Comparison of ENCODE assay signal across 2 cellular contexts in the genomic region with DNA sequence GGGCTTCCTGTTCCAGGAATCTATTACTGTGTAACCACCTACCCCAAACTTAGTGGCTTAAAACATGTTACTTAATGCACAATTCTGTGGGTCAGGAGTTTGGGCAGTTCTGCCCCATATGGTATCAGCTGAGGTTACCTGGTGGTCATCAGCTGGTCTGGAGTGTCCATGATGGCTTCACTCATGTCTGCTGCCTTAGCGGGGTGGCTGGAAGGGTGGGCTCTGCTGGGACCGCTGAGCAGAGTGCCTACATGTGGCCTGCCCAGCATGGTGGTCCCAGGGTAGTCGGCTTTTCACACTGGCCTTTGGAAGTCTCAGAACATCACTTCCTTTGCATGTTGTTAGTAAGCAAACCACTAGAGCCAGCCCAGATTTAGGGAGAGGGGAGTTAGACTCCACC.
TF ChIP-seq lines count a peak whose summit lies in the region.

No MANE protein-coding gene starts in this region.

TF ChIP-seq in endothelial cell of umbilical vein, 7 proteins besides CTCF, POLR2A, EP300 and RAD21:
- TF ChIP-seq, protein P1, sequence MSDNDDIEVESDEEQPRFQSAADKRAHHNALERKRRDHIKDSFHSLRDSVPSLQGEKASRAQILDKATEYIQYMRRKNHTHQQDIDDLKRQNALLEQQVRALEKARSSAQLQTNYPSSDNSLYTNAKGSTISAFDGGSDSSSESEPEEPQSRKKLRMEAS (IDR thresholded peaks at IDR 0.05; ENCODE audit: insufficient read depth, insufficient read length) = no peak
- TF ChIP-seq EZH2 (IDR thresholded peaks at IDR 0.05; ENCODE audit: borderline replicate concordance, low read depth, low read length, severe bottlenecking) = no peak
- TF ChIP-seq JUN (IDR thresholded peaks at IDR 0.05; ENCODE audit: borderline replicate concordance, insufficient read depth, insufficient read length, low read depth) = no peak
- TF ChIP-seq MYC (IDR thresholded peaks at IDR 0.05; ENCODE audit: low read depth, low read length) = no peak
- TF ChIP-seq POLR2AphosphoS5 (IDR thresholded peaks at IDR 0.05; ENCODE audit: insufficient read depth, low read depth, low read length) = no peak
- TF ChIP-seq GATA2 (IDR thresholded peaks at IDR 0.05; ENCODE audit: insufficient read depth, insufficient read length, low read depth, low read length) = no peak
- no peak for TF ChIP-seq FOS (IDR thresholded peaks at IDR 0.05; ENCODE audit: borderline replicate concordance, insufficient read depth, low read length)
TF ChIP-seq in endothelial cell of umbilical vein: peak in this region for 0.

TF ChIP-seq in WTC11, 78 proteins besides CTCF, POLR2A, EP300 and RAD21:
- TF ChIP-seq, protein P2, sequence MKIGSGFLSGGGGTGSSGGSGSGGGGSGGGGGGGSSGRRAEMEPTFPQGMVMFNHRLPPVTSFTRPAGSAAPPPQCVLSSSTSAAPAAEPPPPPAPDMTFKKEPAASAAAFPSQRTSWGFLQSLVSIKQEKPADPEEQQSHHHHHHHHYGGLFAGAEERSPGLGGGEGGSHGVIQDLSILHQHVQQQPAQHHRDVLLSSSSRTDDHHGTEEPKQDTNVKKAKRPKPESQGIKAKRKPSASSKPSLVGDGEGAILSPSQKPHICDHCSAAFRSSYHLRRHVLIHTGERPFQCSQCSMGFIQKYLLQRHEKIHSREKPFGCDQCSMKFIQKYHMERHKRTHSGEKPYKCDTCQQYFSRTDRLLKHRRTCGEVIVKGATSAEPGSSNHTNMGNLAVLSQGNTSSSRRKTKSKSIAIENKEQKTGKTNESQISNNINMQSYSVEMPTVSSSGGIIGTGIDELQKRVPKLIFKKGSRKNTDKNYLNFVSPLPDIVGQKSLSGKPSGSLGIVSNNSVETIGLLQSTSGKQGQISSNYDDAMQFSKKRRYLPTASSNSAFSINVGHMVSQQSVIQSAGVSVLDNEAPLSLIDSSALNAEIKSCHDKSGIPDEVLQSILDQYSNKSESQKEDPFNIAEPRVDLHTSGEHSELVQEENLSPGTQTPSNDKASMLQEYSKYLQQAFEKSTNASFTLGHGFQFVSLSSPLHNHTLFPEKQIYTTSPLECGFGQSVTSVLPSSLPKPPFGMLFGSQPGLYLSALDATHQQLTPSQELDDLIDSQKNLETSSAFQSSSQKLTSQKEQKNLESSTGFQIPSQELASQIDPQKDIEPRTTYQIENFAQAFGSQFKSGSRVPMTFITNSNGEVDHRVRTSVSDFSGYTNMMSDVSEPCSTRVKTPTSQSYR (CRISPR knock-in tag; IDR thresholded peaks at IDR 0.05) = no peak
- TF ChIP-seq ESRRA (CRISPR knock-in tag; IDR thresholded peaks at IDR 0.05; ENCODE audit: borderline replicate concordance) (no peak), IRF2 (CRISPR knock-in tag; IDR thresholded peaks at IDR 0.05; ENCODE audit: borderline replicate concordance, low read depth) (no peak)
- TF ChIP-seq, protein P3, sequence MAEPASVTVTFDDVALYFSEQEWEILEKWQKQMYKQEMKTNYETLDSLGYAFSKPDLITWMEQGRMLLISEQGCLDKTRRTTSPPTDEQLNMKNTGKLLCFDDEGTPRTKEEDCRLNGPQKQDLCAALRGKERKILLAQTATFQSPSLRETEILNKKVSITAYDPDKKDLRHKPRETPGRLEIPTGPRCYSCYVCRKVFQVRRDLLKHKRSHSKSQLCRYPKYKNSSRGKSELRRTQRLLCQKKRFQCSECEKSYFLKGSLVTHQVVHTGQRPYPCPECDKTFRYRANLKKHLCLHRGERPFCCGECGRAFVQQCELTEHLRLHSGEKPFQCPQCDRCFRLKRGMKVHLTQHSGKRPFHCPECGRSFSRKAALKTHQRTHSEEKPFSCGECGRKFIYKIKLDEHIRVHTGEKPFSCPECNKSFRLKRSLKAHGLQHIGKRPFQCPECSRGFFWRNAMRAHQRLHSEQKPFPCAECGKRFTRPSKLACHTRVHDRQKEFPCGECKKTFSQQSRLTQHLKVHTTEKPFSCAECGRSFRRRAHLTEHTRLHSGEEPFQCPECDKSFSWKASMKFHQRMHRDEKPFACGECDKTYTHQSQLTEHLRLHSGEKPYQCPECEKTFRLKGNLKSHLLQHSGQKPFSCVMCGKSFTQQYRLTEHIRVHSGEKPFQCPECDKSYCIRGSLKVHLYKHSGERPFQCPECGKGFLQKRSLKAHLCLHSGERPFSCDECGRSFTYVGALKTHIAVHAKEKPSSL (CRISPR knock-in tag; conservative IDR thresholded peaks at IDR 0.05) = no peak
- TF ChIP-seq, protein P4, sequence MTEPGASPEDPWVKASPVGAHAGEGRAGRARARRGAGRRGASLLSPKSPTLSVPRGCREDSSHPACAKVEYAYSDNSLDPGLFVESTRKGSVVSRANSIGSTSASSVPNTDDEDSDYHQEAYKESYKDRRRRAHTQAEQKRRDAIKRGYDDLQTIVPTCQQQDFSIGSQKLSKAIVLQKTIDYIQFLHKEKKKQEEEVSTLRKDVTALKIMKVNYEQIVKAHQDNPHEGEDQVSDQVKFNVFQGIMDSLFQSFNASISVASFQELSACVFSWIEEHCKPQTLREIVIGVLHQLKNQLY (CRISPR knock-in tag; IDR thresholded peaks at IDR 0.05) = no peak
- TF ChIP-seq, protein P5, sequence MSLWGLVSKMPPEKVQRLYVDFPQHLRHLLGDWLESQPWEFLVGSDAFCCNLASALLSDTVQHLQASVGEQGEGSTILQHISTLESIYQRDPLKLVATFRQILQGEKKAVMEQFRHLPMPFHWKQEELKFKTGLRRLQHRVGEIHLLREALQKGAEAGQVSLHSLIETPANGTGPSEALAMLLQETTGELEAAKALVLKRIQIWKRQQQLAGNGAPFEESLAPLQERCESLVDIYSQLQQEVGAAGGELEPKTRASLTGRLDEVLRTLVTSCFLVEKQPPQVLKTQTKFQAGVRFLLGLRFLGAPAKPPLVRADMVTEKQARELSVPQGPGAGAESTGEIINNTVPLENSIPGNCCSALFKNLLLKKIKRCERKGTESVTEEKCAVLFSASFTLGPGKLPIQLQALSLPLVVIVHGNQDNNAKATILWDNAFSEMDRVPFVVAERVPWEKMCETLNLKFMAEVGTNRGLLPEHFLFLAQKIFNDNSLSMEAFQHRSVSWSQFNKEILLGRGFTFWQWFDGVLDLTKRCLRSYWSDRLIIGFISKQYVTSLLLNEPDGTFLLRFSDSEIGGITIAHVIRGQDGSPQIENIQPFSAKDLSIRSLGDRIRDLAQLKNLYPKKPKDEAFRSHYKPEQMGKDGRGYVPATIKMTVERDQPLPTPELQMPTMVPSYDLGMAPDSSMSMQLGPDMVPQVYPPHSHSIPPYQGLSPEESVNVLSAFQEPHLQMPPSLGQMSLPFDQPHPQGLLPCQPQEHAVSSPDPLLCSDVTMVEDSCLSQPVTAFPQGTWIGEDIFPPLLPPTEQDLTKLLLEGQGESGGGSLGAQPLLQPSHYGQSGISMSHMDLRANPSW (CRISPR knock-in tag; conservative IDR thresholded peaks at IDR 0.05; ENCODE audit: low read depth) = no peak
